ENCODE assay signal across 19 cellular contexts in the genomic region with DNA sequence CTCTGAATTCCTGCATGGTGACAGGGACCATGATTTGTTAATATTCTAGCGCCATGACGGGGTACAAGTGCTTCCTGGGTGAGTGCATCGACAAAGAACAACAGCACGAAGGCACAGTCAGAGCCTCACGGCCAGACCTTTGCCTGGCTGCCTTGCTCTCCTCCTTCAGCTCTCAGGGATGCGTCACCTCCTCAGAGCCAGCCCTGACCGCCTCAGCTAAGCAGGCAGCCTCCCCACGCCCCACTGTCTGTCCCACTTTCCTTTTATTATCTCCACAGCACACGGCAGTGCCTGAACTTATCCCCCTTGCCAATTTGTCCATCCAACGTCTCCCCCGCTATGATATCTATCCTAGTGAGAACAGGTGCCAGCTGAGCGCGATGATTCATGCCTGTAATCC. TPM values are rescaled to one million over a fixed set of nuclear protein-coding genes. Genes with fewer than 3 reads are reported as not detected.
"Had no signal": no experiment of that assay in that cellular context is flagged by ENCODE, and none has a peak within 500 bp of the region (broad histone marks: within the 10 kb centered on the region; RNA-seq: fewer than 3 reads in every experiment).

No MANE protein-coding gene starts in this region.

- H3K27ac ChIP-seq: dorsolateral prefrontal cortex, gastroesophageal sphincter, left ventricle myocardium inferior, neutrophil, upper lobe of left lung, uterus had no signal

- DNase-seq: cortex of kidney; dorsolateral prefrontal cortex; effector CD8-positive, alpha-beta T cell; foreskin fibroblast; glutamatergic neuron; immature natural killer cell; left cardiac atrium; left ventricle myocardium inferior; mesendoderm; naive B cell; right cardiac atrium; small intestine; stimulated activated CD4-positive, alpha-beta T cell treated with anti-CD3 and anti-CD28 coated beads, Interleukin-2, amount 100 ng/mL, for 48 hours; stimulated activated naive CD4-positive, alpha-beta T cell treated with Interleukin-2 at 50 U/mL for 16 hours; upper lobe of left lung; uterus had no signal

- H3K9me3 ChIP-seq: neutrophil, upper lobe of left lung, uterus had no signal

- H3K4me1 ChIP-seq: gastroesophageal sphincter, left ventricle myocardium inferior, upper lobe of left lung, uterus had no signal

- ATAC-seq: gastroesophageal sphincter, right cardiac atrium had no signal

- H3K27me3 ChIP-seq: neutrophil, upper lobe of left lung, uterus had no signal

- H3K36me3 ChIP-seq: gastroesophageal sphincter, left ventricle myocardium inferior, neutrophil, upper lobe of left lung, uterus had no signal

- H3K4me3 ChIP-seq: dorsolateral prefrontal cortex, gastroesophageal sphincter, left ventricle myocardium inferior, lung, upper lobe of left lung, uterus had no signal

RNA-seq across cellular contexts. Expression of a gene that starts 16.5 kb away (rescaled TPM):
- polyA plus RNA-seq: immature natural killer cell had no signal
